2 cellular contexts compared by ENCODE assay signal in genomic region chr1:20770314-20771087, GRCh38.
TF ChIP-seq lines count a peak whose summit lies in the region.

No MANE protein-coding gene starts in this region.

TF ChIP-seq in IMR-90, 13 proteins besides CTCF, POLR2A, EP300 and RAD21:
- peak; percentile 73 for TF ChIP-seq CEBPB (IDR thresholded peaks at IDR 0.05; ENCODE audit: low read depth, low read length)
- no peak for TF ChIP-seq BHLHE40 (IDR thresholded peaks at IDR 0.05; ENCODE audit: low read depth, low read length)
- no peak for TF ChIP-seq SMC3 (IDR thresholded peaks at IDR 0.05; ENCODE audit: low read depth, low read length)
TF ChIP-seq in IMR-90: peak in this region for 1.

TF ChIP-seq in K562, 482 proteins besides CTCF, POLR2A, EP300 and RAD21:
- TF ChIP-seq ELF1 (tag; IDR thresholded peaks at IDR 0.05) (no peak), CEBPG (CRISPR knock-in tag; IDR thresholded peaks at IDR 0.05) (no peak), CEBPG (tag; conservative IDR thresholded peaks at IDR 0.05 in 1 of 2, IDR thresholded peaks at IDR 0.05 in 1 of 2) (peak; percentile 57 to 64; a peak in 2 of 4 replicates), CEBPB (tag; IDR thresholded peaks at IDR 0.05) (peak; percentile 58), ATF3 (IDR thresholded peaks at IDR 0.05) (peak; percentile 38), ATF3 (CRISPR knock-in tag; conservative IDR thresholded peaks at IDR 0.05) (no peak), ZNF121 (CRISPR knock-in tag; conservative IDR thresholded peaks at IDR 0.05) (peak; percentile 67)
